In the genomic region with DNA sequence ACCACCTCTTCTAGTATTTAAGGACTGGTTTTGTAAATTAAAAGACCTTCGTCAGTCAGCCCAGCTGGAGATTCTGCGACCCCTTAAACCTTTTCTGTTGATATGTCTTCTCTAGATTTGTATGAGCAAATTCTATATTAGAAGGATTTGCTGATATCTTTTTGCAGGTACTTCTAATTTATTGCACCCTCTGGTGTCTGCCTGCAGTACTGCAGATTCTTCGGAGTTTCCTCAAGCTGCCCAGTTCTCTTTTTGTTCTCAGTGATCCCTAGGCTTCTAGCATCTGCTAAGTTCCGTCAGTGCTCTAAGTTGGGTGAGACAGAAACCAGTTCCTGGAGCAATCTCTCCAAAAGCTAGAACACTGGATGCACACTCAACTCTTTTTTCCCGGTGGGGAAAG, we compare ENCODE assay signal across 8 cellular contexts.
DNase-seq lines count a peak whose midpoint lies in the region; ATAC-seq and TF ChIP-seq lines count a peak whose summit lies in the region.

No MANE protein-coding gene starts in this region.

- no peak overlapping the region for H3K27ac Mint-ChIP-seq in nephron progenitor cell

- peak in 4 of 5 donors; percentile 23 to 51 (median 36) for DNase-seq in heart left ventricle
- DNase-seq in cardiac septum (ENCODE audit: low spot score) = no peak
- peak; percentile 16 for DNase-seq in NCI-H2029 (lab: John Stamatoyannopoulos, UW)
- DNase-seq in activated CD4-positive, alpha-beta T cell treated with anti-CD3 and anti-CD28 coated beads for 1 hour = peak; percentile 10
- peak; percentile 68 for DNase-seq in epithelial cell of esophagus (ENCODE audit: low read depth)
- peak; percentile 59 for DNase-seq in nephron progenitor cell
- DNase-seq in upper lobe of right lung = no peak

- H3K36me3 Mint-ChIP-seq in nephron progenitor cell (ENCODE audit: low read depth) = peaks cover 4% of the 10 kb centered on the region

- no peak overlapping the region for H3K4me3 Mint-ChIP-seq in nephron progenitor cell

- intact Hi-C loops in heart left ventricle (cut with DNase I) (loop anchor here (1.0 to 10.0 kb wide), 10 partner anchors 114 to 426 kb away; no protein-coding TSS in a partner anchor), cardiac septum (cut with DNase I) (loop anchor here (2.0 to 10.0 kb wide), 3 partner anchors 112 to 426 kb away; no protein-coding TSS in a partner anchor), upper lobe of right lung (cut with DNase I) (loop anchor here (10.0 kb wide), 1 partner anchor 276 kb away; no protein-coding TSS in a partner anchor)

- ATAC-seq in heart left ventricle (peak in 1 of 4 donors; percentile 46), HG02642 (IDR thresholded peaks at IDR 0.05; ENCODE audit: poor library complexity, unreplicated experiment) (peak; percentile 72), upper lobe of right lung (peak; percentile 88)

- TF ChIP-seq CTCF in heart left ventricle (IDR thresholded peaks at IDR 0.05) = peak; percentile 69 to 87 (median 81)
- TF ChIP-seq CTCF in epithelial cell of esophagus (IDR thresholded peaks at IDR 0.05; ENCODE audit: insufficient read depth, low read depth, low read length, missing control alignments) = peak; percentile 88
- TF ChIP-seq CTCF in nephron progenitor cell (IDR thresholded peaks at IDR 0.05) = peak; percentile 61
- peak; percentile 82 for TF ChIP-seq CTCF in upper lobe of right lung (IDR thresholded peaks at IDR 0.05)

- peaks cover 10% of the 10 kb centered on the region for H3K9me3 Mint-ChIP-seq in nephron progenitor cell

- H3K27ac ChIP-seq in heart left ventricle (no peak overlapping the region), upper lobe of right lung (no peak overlapping the region)

- no peaks in the 10 kb centered on the region for H3K27me3 Mint-ChIP-seq in nephron progenitor cell (ENCODE audit: low read depth, poor library complexity)

- H3K27me3 ChIP-seq in heart left ventricle = peaks cover 0 to 2% (median 0%) of the 10 kb centered on the region in 9 donors
- no peaks in the 10 kb centered on the region for H3K27me3 ChIP-seq in upper lobe of right lung

- TF ChIP-seq POLR2A in heart left ventricle (IDR thresholded peaks at IDR 0.05) = no peak

- 35 to 43% (median 38%) methylated on average over 5 of the region's 5 CpGs for WGBS in heart left ventricle, 4 donors

- H3K36me3 ChIP-seq in heart left ventricle (no peaks in the 10 kb centered on the region), upper lobe of right lung (no peaks in the 10 kb centered on the region)

- no peaks in the 10 kb centered on the region for H3K4me1 ChIP-seq in heart left ventricle
- no peaks in the 10 kb centered on the region for H3K4me1 ChIP-seq in upper lobe of right lung

- no peak overlapping the region for H3K4me3 ChIP-seq in heart left ventricle
- no peak overlapping the region for H3K4me3 ChIP-seq in epithelial cell of esophagus (ENCODE audit: low read length)
- H3K4me3 ChIP-seq in upper lobe of right lung = no peak overlapping the region

- peaks cover 4% of the 10 kb centered on the region for H3K4me1 Mint-ChIP-seq in nephron progenitor cell

- H3K9me3 ChIP-seq in heart left ventricle = no peaks in the 10 kb centered on the region
- no peaks in the 10 kb centered on the region for H3K9me3 ChIP-seq in upper lobe of right lung

Comparison
In these comparisons a context has a peak if more than half of its experiments do, and no peak if none do; other contexts are left out.
1. DNase-seq: peak in heart left ventricle (4 of 5), NCI-H2029 (single experiment), activated CD4-positive, alpha-beta T cell treated with anti-CD3 and anti-CD28 coated beads for 1 hour (single experiment), epithelial cell of esophagus (single experiment) and nephron progenitor cell (single experiment); none in cardiac septum (single experiment) and upper lobe of right lung (single experiment).
2. Peak in every context shown above with its lines, with median percentiles within 50 percentile points of each other: CTCF ChIP-seq.